23 cellular contexts compared by ENCODE assay signal in genomic region chr9:104090578-104090977, GRCh38. TPM values are rescaled to one million over a fixed set of nuclear protein-coding genes. Genes with fewer than 3 reads are reported as not detected.
A peak's percentile ranks its signal among the peaks of the same experiment; 100 is the strongest.
DNase-seq lines count a peak whose midpoint lies in the region; ATAC-seq and TF ChIP-seq lines count a peak whose summit lies in the region.
"Had no signal": no experiment of that assay in that cellular context is flagged by ENCODE, and none has a peak within 500 bp of the region (broad histone marks: within the 10 kb centered on the region; RNA-seq: fewer than 3 reads in every experiment).

No MANE protein-coding gene starts in this region.

- TF ChIP-seq CTCF in left ventricle myocardium inferior (IDR thresholded peaks at IDR 0.05; ENCODE audit: borderline replicate concordance) (no peak), heart left ventricle (IDR thresholded peaks at IDR 0.05) (no peak), brain (conservative IDR thresholded peaks at IDR 0.05) (no peak), uterus (IDR thresholded peaks at IDR 0.05) (no peak)

- H3K27me3 ChIP-seq in left ventricle myocardium inferior (ENCODE audit: low read depth): no peaks in the 10 kb centered on the region
- no peaks in the 10 kb centered on the region for H3K27me3 ChIP-seq in heart left ventricle
- H3K27me3 ChIP-seq in mesenchymal stem cell (ENCODE audit: control insufficient read depth in 1 of 2, insufficient read depth in 1 of 2, low read length in 2 of 2): no peaks in the 10 kb centered on the region
- no peaks in the 10 kb centered on the region for H3K27me3 ChIP-seq in uterus
- H3K27me3 ChIP-seq: ovary, tibial nerve had no signal

- H2BK120ac ChIP-seq in mesenchymal stem cell (ENCODE audit: low read depth, low read length): no peak overlapping the region

- no peaks in the 10 kb centered on the region for H3K9me3 Mint-ChIP-seq in brain
- H3K9me3 Mint-ChIP-seq: activated CD4-positive, alpha-beta T cell treated with anti-CD3 and anti-CD28 coated beads, Interleukin-2, amount 10 ng/mL, durations not matched to agents 7 days and 5 days had no signal

- H3K27ac ChIP-seq in left ventricle myocardium inferior (replicated peaks) (peak overlapping the region; percentile 98), heart left ventricle (peak overlapping the region in 4 of 12 donors; percentile 86 to 97 (median 92)), mesenchymal stem cell (ENCODE audit: low read length, poor library complexity, severe bottlenecking) (no peak overlapping the region), uterus (peak overlapping the region; percentile 95 to 99)
- H3K27ac ChIP-seq: HL-60, ovary, tibial nerve had no signal

- H3K4me2 ChIP-seq in mesenchymal stem cell (ENCODE audit: low read length, poor library complexity, severe bottlenecking): no peak overlapping the region

- no peaks in the 10 kb centered on the region for H3K36me3 Mint-ChIP-seq in brain

- no peak for TF ChIP-seq POLR2A in heart left ventricle (IDR thresholded peaks at IDR 0.05)
- no peak for TF ChIP-seq POLR2A in uterus (IDR thresholded peaks at IDR 0.05)

- no peak overlapping the region for H4K8ac ChIP-seq in mesenchymal stem cell (ENCODE audit: low read length)

- H3K79me1 ChIP-seq in mesenchymal stem cell (replicated peaks; ENCODE audit: low read length, poor library complexity, severe bottlenecking): peaks cover 6% of the 10 kb centered on the region

- no peak overlapping the region for H3K4ac ChIP-seq in mesenchymal stem cell (ENCODE audit: low read depth in 1 of 2, low read length in 2 of 2)

- H2BK12ac ChIP-seq in mesenchymal stem cell (ENCODE audit: low read length in 2 of 2): no peak overlapping the region

- H2AFZ ChIP-seq in mesenchymal stem cell (ENCODE audit: low read depth, low read length): no peak overlapping the region

- 55 to 66% (median 58%) methylated on average over 2 of the region's 2 CpGs for WGBS in heart left ventricle, 4 donors
- no CpG with 5 or more reads among the region's 2 CpGs for WGBS in mesenchymal stem cell

- no peak overlapping the region for H3K23ac ChIP-seq in mesenchymal stem cell (ENCODE audit: low read length in 2 of 2)

- no peak overlapping the region for H2BK5ac ChIP-seq in mesenchymal stem cell (ENCODE audit: low read depth, low read length, poor library complexity, severe bottlenecking)

- H3K14ac ChIP-seq in mesenchymal stem cell (ENCODE audit: low read length in 2 of 2): no peak overlapping the region

- intact Hi-C loops in left ventricle myocardium inferior (cut with micrococcal nuclease) (no loop called here), heart left ventricle (cut with DNase I) (loop anchor here in 2 of 10 donors (10.0 kb wide), 1 partner anchor 654 kb away; the partner anchor contains the start of gene NIPSNAP3A (in 2 of the 2)), uterus (cut with DNase I; ENCODE audit: low total_unique reads) (no loop called here), posterior cingulate gyrus (cut with DNase I) (loop anchor here (5.0 kb wide), 1 partner anchor 657 kb away; the partner anchor contains the start of gene NIPSNAP3A)

- no peaks in the 10 kb centered on the region for H3K36me3 ChIP-seq in left ventricle myocardium inferior
- H3K36me3 ChIP-seq in heart left ventricle: no peaks in the 10 kb centered on the region
- H3K36me3 ChIP-seq in mesenchymal stem cell (ENCODE audit: control insufficient read depth in 1 of 2, insufficient read depth in 2 of 2, low read depth in 1 of 2, low read length in 2 of 2): no peaks in the 10 kb centered on the region
- H3K36me3 ChIP-seq in uterus: no peaks in the 10 kb centered on the region
- H3K36me3 ChIP-seq: ovary, tibial nerve had no signal

- no peak overlapping the region for H3K9ac ChIP-seq in mesenchymal stem cell (ENCODE audit: low read length)

- DNase-seq in left ventricle myocardium inferior (no peak), heart left ventricle (no peak), mesenchymal stem cell (peak; percentile 9), uterus (no peak), posterior cingulate gyrus (no peak), COLO668 (lab: John Stamatoyannopoulos, UW; ENCODE audit: unreplicated experiment) (no peak)
- no peak for DNase-seq in stimulated activated CD4-positive, alpha-beta T cell treated with anti-CD3 and anti-CD28 coated beads, Interleukin-4, amount 100 ng/mL, for 24 hours
- DNase-seq: activated CD4-positive, alpha-beta T cell treated with anti-CD3 and anti-CD28 coated beads, Interleukin-2, amount 10 ng/mL, durations not matched to agents 7 days and 5 days; activated CD8-positive, alpha-beta memory T cell treated with anti-CD3 and anti-CD28 coated beads, Interleukin-2, amount 50 U/mL, for 4 hours; activated effector memory CD4-positive, alpha-beta T cell treated with Interleukin-2 at 50 U/mL for 16 hours; AML-193; Caco-2; NCI-H1694; NCI-H226; ovary; SHP77 treated with DMSO at 0.1 percent for 48 hours; stimulated activated CD4-positive, alpha-beta T cell treated with anti-CD3 and anti-CD28 coated beads, Interleukin-1b, Interleukin-23, amount 100 ng/mL, for 48 hours; stimulated activated naive CD8-positive, alpha-beta T cell treated with anti-CD3 and anti-CD28 coated beads, Interleukin-15, Interleukin-2, amounts not matched to agents 100 U/mL and 50 U/mL, for 24 hours had no signal

- peak overlapping the region; percentile 55 for H3K4me3 ChIP-seq in left ventricle myocardium inferior
- H3K4me3 ChIP-seq in heart left ventricle: peak overlapping the region in 5 of 12 donors; percentile 16 to 41 (median 35)
- no peak overlapping the region for H3K4me3 ChIP-seq in mesenchymal stem cell (ENCODE audit: insufficient read depth in 1 of 2, low read depth in 1 of 2, low read length in 2 of 2)
- H3K4me3 ChIP-seq in uterus: peak overlapping the region in 1 of 2 donors; percentile 21
- H3K4me3 ChIP-seq: lung, ovary, tibial nerve had no signal

- ATAC-seq in heart left ventricle: no peak
- ATAC-seq: esophagus mucosa; stimulated activated naive CD8-positive, alpha-beta T cell treated with anti-CD3 and anti-CD28 coated beads, Interleukin-15, Interleukin-2, amounts not matched to agents 100 U/mL and 50 U/mL, for 24 hours had no signal

- H3K4me1 ChIP-seq in left ventricle myocardium inferior (peaks cover 32% of the 10 kb centered on the region), heart left ventricle (peaks cover 2 to 37% (median 19%) of the 10 kb centered on the region in 12 donors), mesenchymal stem cell (ENCODE audit: control insufficient read depth, insufficient read depth, low read depth, low read length) (peaks cover 1% of the 10 kb centered on the region), uterus (peaks cover 6% of the 10 kb centered on the region in 2 donors)

- H3K4me3 Mint-ChIP-seq in brain: peak overlapping the region in 4 of 5 experiments; percentile 7 to 66 (median 22)
- H3K4me3 Mint-ChIP-seq: activated CD4-positive, alpha-beta T cell treated with anti-CD3 and anti-CD28 coated beads, Interleukin-2, amount 10 ng/mL, durations not matched to agents 7 days and 5 days had no signal

- H2AK5ac ChIP-seq in mesenchymal stem cell (ENCODE audit: low read length, severe bottlenecking): no peak overlapping the region

- H3K27me3 Mint-ChIP-seq in brain: peaks cover 18% of the 10 kb centered on the region

- no peak overlapping the region for H3K18ac ChIP-seq in mesenchymal stem cell (ENCODE audit: low read depth in 1 of 2, low read length in 2 of 2)

- H4K91ac ChIP-seq in mesenchymal stem cell (ENCODE audit: low read length): no peak overlapping the region

- H3K9me3 ChIP-seq in left ventricle myocardium inferior (replicated peaks) (no peaks in the 10 kb centered on the region), heart left ventricle (no peaks in the 10 kb centered on the region), mesenchymal stem cell (ENCODE audit: control insufficient read depth, low read length) (no peaks in the 10 kb centered on the region), uterus (no peaks in the 10 kb centered on the region)
- H3K9me3 ChIP-seq: Caco-2, ovary, tibial nerve had no signal

- peak overlapping the region in 2 of 5 experiments; percentile 7 to 22 for H3K27ac Mint-ChIP-seq in brain
- H3K27ac Mint-ChIP-seq: activated CD4-positive, alpha-beta T cell treated with anti-CD3 and anti-CD28 coated beads, Interleukin-2, amount 10 ng/mL, durations not matched to agents 7 days and 5 days had no signal

- no peak overlapping the region for H2BK15ac ChIP-seq in mesenchymal stem cell (ENCODE audit: low read depth, poor library complexity, severe bottlenecking)

- H3K4me1 Mint-ChIP-seq in brain: peaks cover 40% of the 10 kb centered on the region

RNA-seq across cellular contexts. Expression of gene SMC2, which starts 3.5 kb away (rescaled TPM):
- total RNA-seq in left ventricle myocardium inferior (9.7 TPM), heart left ventricle (10 to 100 TPM in 8 of 9 donors, 1 to 10 TPM in 1; 9.0 to 22.9 (median 16.2) TPM), uterus (10 to 100 TPM in 1 of 4 donors, 1 to 10 TPM in 3; 3.3 to 30.4 (median 5.7) TPM)
- polyA plus RNA-seq in heart left ventricle (1 to 10 TPM; 1.9 to 9.9 TPM), brain (ENCODE audit: insufficient read depth, low read depth, low replicate concordance) (12.3 TPM)
- 8.4 TPM for polyA plus RNA-seq in mesenchymal stem cell (2013, experiment 1 of 2)
- 9.0 TPM for polyA plus RNA-seq in mesenchymal stem cell (2013, experiment 2 of 2)
